ENCODE assay signal across 8 cellular contexts in genomic region chr15:50876989-50877360, GRCh38. TPM values are rescaled to one million over a fixed set of nuclear protein-coding genes. Genes with fewer than 3 reads are reported as not detected.
DNase-seq lines count a peak whose midpoint lies in the region; ATAC-seq, FAIRE-seq and TF ChIP-seq lines count a peak whose summit lies in the region.

No MANE protein-coding gene starts in this region.

- intact Hi-C loops in activated B cell treated with CpG ODN at 0.5 μM for 24 hours (cut with micrococcal nuclease), result loop anchor here (1.0 to 2.0 kb wide), 3 partner anchors 112 to 255 kb away; partner anchors contain the start of gene SPPL2A

- POLR2A ChIA-PET in activated B cell treated with CpG ODN at 0.5 μM for 24 hours (lab: Charles Lee), result interaction anchor here (0.7 to 1.8 kb wide), 2 partner anchors 112 to 190 kb away, joined by 3 to 10 read pairs; partner anchors contain the start of genes SPPL2A and TRPM7

- no peak overlapping the region for H3K27ac ChIP-seq in 22Rv1

- ATAC-seq in activated B cell treated with CpG ODN at 0.5 μM for 24 hours (ENCODE audit: low read depth) (peak; percentile 45), GM19023 (IDR thresholded peaks at IDR 0.05; ENCODE audit: unreplicated experiment) (no peak)

- no peaks in the 10 kb centered on the region for H3K36me3 Mint-ChIP-seq in activated B cell treated with CpG ODN at 0.5 μM for 24 hours (ENCODE audit: low read depth)

- DNase-seq in GM12892 (ENCODE audit: insufficient read length), result no peak
- peak; percentile 67 for DNase-seq in NCI-H2171 treated with DMSO at 0.1 percent for 48 hours (lab: John Stamatoyannopoulos, UW)
- peak; percentile 27 for DNase-seq in activated B cell treated with CpG ODN at 0.5 μM for 24 hours
- DNase-seq in central memory CD4-positive, alpha-beta T cell, result peak; percentile 57
- no peak for DNase-seq in kidney epithelial cell (ENCODE audit: low read depth)
- peak; percentile 35 to 89 (median 53) for DNase-seq in stimulated activated CD4-positive, alpha-beta T cell treated with anti-CD3 and anti-CD28 coated beads, Interleukin-12 subunit alpha, Interleukin-12 subunit beta, amount 100 ng/mL, for 48 hours (ENCODE audit: low read depth in 2 of 3, low spot score in 1 of 3)

- no peaks in the 10 kb centered on the region for H3K9me3 Mint-ChIP-seq in activated B cell treated with CpG ODN at 0.5 μM for 24 hours

- no peak for TF ChIP-seq POLR2A in GM12892 (IDR thresholded peaks at IDR 0.05; ENCODE audit: low read depth, low read length)

- H3K27me3 ChIP-seq in kidney epithelial cell (ENCODE audit: control insufficient read depth, insufficient read depth, low read length), result no peaks in the 10 kb centered on the region

- CTCF ChIA-PET in activated B cell treated with CpG ODN at 0.5 μM for 24 hours (lab: Charles Lee), result interaction anchor here (0.6 to 2.0 kb wide), 10 partner anchors 9 to 257 kb away, joined by 3 to 19 read pairs (median 4); no protein-coding TSS in a partner anchor

- H3K27ac Mint-ChIP-seq in activated B cell treated with CpG ODN at 0.5 μM for 24 hours, result peak overlapping the region; percentile 27

- FAIRE-seq in GM12892 (lab: Jason Lieb, UNC), result peak; percentile 63

- H3K4me3 ChIP-seq in kidney epithelial cell (ENCODE audit: low read depth, low read length), result peak overlapping the region; percentile 12

- TF ChIP-seq CTCF in 22Rv1 (IDR thresholded peaks at IDR 0.05), result peak; percentile 95
- TF ChIP-seq CTCF in activated B cell treated with CpG ODN at 0.5 μM for 24 hours (IDR thresholded peaks at IDR 0.05), result peak; percentile 98
- peak; percentile 94 for TF ChIP-seq CTCF in kidney epithelial cell (IDR thresholded peaks at IDR 0.05; ENCODE audit: insufficient read depth, low read length, poor library complexity, severe bottlenecking)

- peaks cover 39% of the 10 kb centered on the region for H3K4me1 Mint-ChIP-seq in activated B cell treated with CpG ODN at 0.5 μM for 24 hours

- H3K36me3 ChIP-seq in kidney epithelial cell (ENCODE audit: control insufficient read depth, insufficient read depth, low read length), result no peaks in the 10 kb centered on the region

- H3K27me3 Mint-ChIP-seq in activated B cell treated with CpG ODN at 0.5 μM for 24 hours, result peaks cover 4% of the 10 kb centered on the region

- peak overlapping the region; percentile 82 for H3K4me3 Mint-ChIP-seq in activated B cell treated with CpG ODN at 0.5 μM for 24 hours

RNA-seq across cellular contexts. Expression of gene AP4E1, which starts 31.5 kb away (rescaled TPM):
- polyA plus RNA-seq in GM12892 (2012; ENCODE audit: missing spikeins), result 6.1 TPM
- 11.1 and 13.4 TPM in 2 replicates for total RNA-seq in activated B cell treated with CpG ODN at 0.5 μM for 24 hours
- total RNA-seq in kidney epithelial cell, result 11.0 and 11.3 TPM in 2 replicates

Comparison
In these comparisons a context has a peak if more than half of its experiments do, and no peak if none do; other contexts are left out.
1. DNase-seq: peak in NCI-H2171 treated with DMSO at 0.1 percent for 48 hours (single experiment), activated B cell treated with CpG ODN at 0.5 μM for 24 hours (single experiment), central memory CD4-positive, alpha-beta T cell (single experiment) and stimulated activated CD4-positive, alpha-beta T cell treated with anti-CD3 and anti-CD28 coated beads, Interleukin-12 subunit alpha, Interleukin-12 subunit beta, amount 100 ng/mL, for 48 hours (3 of 3); none in GM12892 (single experiment) and kidney epithelial cell (single experiment).
2. Peak in every context shown above with its lines, with median percentiles within 50 percentile points of each other: CTCF ChIP-seq.